Comparison of ENCODE assay signal across 1 cellular context in genomic region chr6:143821359-143821758, GRCh38.
TF ChIP-seq lines count a peak whose summit lies in the region.

No MANE protein-coding gene starts in this region.

TF ChIP-seq in K562, 482 proteins besides CTCF, POLR2A, EP300 and RAD21:
- TF ChIP-seq CBFA2T2 (conservative IDR thresholded peaks at IDR 0.05) = 0 out of 2 replicates have a peak, but pooled peaks have one; percentile 18
- TF ChIP-seq CBFA2T3 (IDR thresholded peaks at IDR 0.05) = peak; percentile 38
- TF ChIP-seq HSF4 (CRISPR knock-in tag; IDR thresholded peaks at IDR 0.05; ENCODE audit: borderline replicate concordance) = no peak
- TF ChIP-seq ZNF76 (CRISPR knock-in tag; IDR thresholded peaks at IDR 0.05; ENCODE audit: borderline replicate concordance) = no peak
- TF ChIP-seq ZFP91 (CRISPR knock-in tag; IDR thresholded peaks at IDR 0.05) = no peak
